ENCODE assay signal across 8 cellular contexts in genomic region chr20:38165089-38165965, GRCh38. TPM values are rescaled to one million over a fixed set of nuclear protein-coding genes. Genes with fewer than 3 reads are reported as not detected.
DNase-seq lines count a peak whose midpoint lies in the region; ATAC-seq, FAIRE-seq and TF ChIP-seq lines count a peak whose summit lies in the region.

Gene TGM2, minus strand, starts transcription at chr20:38165270. Its CDS starts 72 bp downstream, at chr20:38165198.

- TF ChIP-seq CTCF in omental fat pad (IDR thresholded peaks at IDR 0.05) = peak in 2 of 3 donors; percentile 60 to 75

- H3K9me3 Mint-ChIP-seq in activated T-helper 17 cell treated with anti-CD3 and anti-CD28 coated beads, Interleukin-2, amount 50 U/mL, for 72 hours = no peaks in the 10 kb centered on the region

- peak within 1 kb of the TSS in 1 of 2 donors; percentile 71 for H3K27ac ChIP-seq in aorta (ENCODE audit: low read depth in 1 of 2, low read length in 2 of 2)

- H3K4me1 Mint-ChIP-seq in activated T-helper 17 cell treated with anti-CD3 and anti-CD28 coated beads, Interleukin-2, amount 50 U/mL, for 72 hours = peaks cover 6% of the 10 kb centered on the region

- no peaks in the 10 kb centered on the region for H3K27me3 ChIP-seq in aorta (ENCODE audit: control insufficient read depth in 1 of 2, insufficient read depth in 2 of 2, low read length in 1 of 2)

- DNase-seq in NCI-H2196 (lab: John Stamatoyannopoulos, UW; ENCODE audit: unreplicated experiment) (peak; percentile 13), NCI-H2196 treated with DMSO at 0.1 percent for 48 hours (lab: John Stamatoyannopoulos, UW; ENCODE audit: unreplicated experiment) (no peak), OCI-M1 (lab: John Stamatoyannopoulos, UW) (peak; percentile 92), frontal cortex (ENCODE audit: low spot score in 2 of 2) (peak; percentile 44 to 72), omental fat pad (ENCODE audit: low spot score) (no peak), aorta (peak; percentile 89 to 96)

- intact Hi-C loops in aorta (cut with DNase I) = loop anchor here (1.0 to 5.0 kb wide), 5 partner anchors 52 to 108 kb away; no protein-coding TSS in a partner anchor

- H3K36me3 Mint-ChIP-seq in activated T-helper 17 cell treated with anti-CD3 and anti-CD28 coated beads, Interleukin-2, amount 50 U/mL, for 72 hours (ENCODE audit: low read depth) = no peaks in the 10 kb centered on the region

- peak within 1 kb of the TSS; percentile 35 to 38 for H3K4me3 ChIP-seq in aorta (ENCODE audit: low read length in 2 of 2)

- ATAC-seq in HG03175 (IDR thresholded peaks at IDR 0.05; ENCODE audit: unreplicated experiment) (peak; percentile 79), omental fat pad (ENCODE audit: low FRiP score) (peak; percentile 79), aorta (ENCODE audit: low FRiP score) (peak; percentile 89)
- peak; percentile 80 for ATAC-seq in activated T-helper 17 cell treated with anti-CD3 and anti-CD28 coated beads, Interleukin-2, amount 50 U/mL, for 72 hours (replicated peaks)

- FAIRE-seq in frontal cortex (lab: Jason Lieb, UNC) = no peak

- no peak within 1 kb of the TSS for H3K4me3 Mint-ChIP-seq in activated T-helper 17 cell treated with anti-CD3 and anti-CD28 coated beads, Interleukin-2, amount 50 U/mL, for 72 hours

- peaks cover 0 to 1% of the 10 kb centered on the region in 2 donors for H3K4me1 ChIP-seq in aorta (ENCODE audit: control insufficient read depth in 1 of 2, insufficient read depth in 2 of 2, low read length in 2 of 2)

- peaks cover 22% of the 10 kb centered on the region for H3K27me3 Mint-ChIP-seq in activated T-helper 17 cell treated with anti-CD3 and anti-CD28 coated beads, Interleukin-2, amount 50 U/mL, for 72 hours

- 10% methylated on average over 41 to 46 of the region's 46 CpGs for WGBS in aorta, 2 donors

- H3K36me3 ChIP-seq in aorta (ENCODE audit: control insufficient read depth in 1 of 2, insufficient read depth in 2 of 2, low read length in 1 of 2) = no peaks in the 10 kb centered on the region

- no peak within 1 kb of the TSS for H3K27ac Mint-ChIP-seq in activated T-helper 17 cell treated with anti-CD3 and anti-CD28 coated beads, Interleukin-2, amount 50 U/mL, for 72 hours

- no peaks in the 10 kb centered on the region for H3K9me3 ChIP-seq in aorta (ENCODE audit: control insufficient read depth, low read length)

RNA-seq across cellular contexts. Expression of gene TGM2, which starts in this region (rescaled TPM):
- total RNA-seq in activated T-helper 17 cell treated with anti-CD3 and anti-CD28 coated beads, Interleukin-2, amount 50 U/mL, for 72 hours = under 1 TPM; 0.19 to 0.76 TPM
- total RNA-seq in frontal cortex = 3.3 TPM
- total RNA-seq in omental fat pad = 100 to 1,000 TPM in 1 of 4 donors, 10 to 100 TPM in 3; 72.0 to 200 (median 73.4) TPM
- total RNA-seq in aorta = 100 to 1,000 TPM; 449 to 561 TPM
- 100 to 1,000 TPM in 1 of 2 donors, 10 to 100 TPM in 1; 44.2 to 193 TPM for polyA plus RNA-seq in aorta

Comparison
In these comparisons a context has a peak if more than half of its experiments do, and no peak if none do; other contexts are left out.
1. RNA of gene TGM2 (total RNA-seq): 449 to 561 TPM in aorta and 72.0 to 200 TPM in omental fat pad; 3.3 TPM in frontal cortex (single experiment) and 0.19 to 0.76 TPM in activated T-helper 17 cell treated with anti-CD3 and anti-CD28 coated beads, Interleukin-2, amount 50 U/mL, for 72 hours; every median in the first group is over 10 times any median in the second.
2. DNase-seq: peak in NCI-H2196 (single experiment), OCI-M1 (single experiment), frontal cortex (2 of 2) and aorta (2 of 2); none in NCI-H2196 treated with DMSO at 0.1 percent for 48 hours (single experiment) and omental fat pad (single experiment).
3. Peak in ATAC-seq in activated T-helper 17 cell treated with anti-CD3 and anti-CD28 coated beads, Interleukin-2, amount 50 U/mL, for 72 hours; RNA of the gene not detected or under 1 TPM.
4. Peak in every context shown above with its lines, with median percentiles within 50 percentile points of each other: ATAC-seq.